23 cellular contexts compared by ENCODE assay signal in genomic region chr3:72630614-72631344, GRCh38.
DNase-seq lines count a peak whose midpoint lies in the region; ATAC-seq and TF ChIP-seq lines count a peak whose summit lies in the region.
"Had no signal": no experiment of that assay in that cellular context is flagged by ENCODE, and none has a peak within 500 bp of the region (broad histone marks: within the 10 kb centered on the region; RNA-seq: fewer than 3 reads in every experiment).

No MANE protein-coding gene starts in this region.

- WGBS in smooth muscle cell (ENCODE audit: low lambda C conversion rate) = 93% methylated on average over 13 of the region's 13 CpGs
- WGBS in hepatocyte (ENCODE audit: low lambda C conversion rate, missing lambda C conversion rate) = 90% methylated on average over 13 of the region's 13 CpGs

- H3K4me3 ChIP-seq in smooth muscle cell = no peak overlapping the region
- no peak overlapping the region for H3K4me3 ChIP-seq in hepatocyte
- H3K4me3 ChIP-seq: cardiac muscle cell, Peyer's patch, tibial nerve had no signal

- no peaks in the 10 kb centered on the region for H3K9me2 ChIP-seq in hepatocyte (replicated peaks; ENCODE audit: insufficient read depth)

- H3K27me3 ChIP-seq in smooth muscle cell (ENCODE audit: low read depth) (no peaks in the 10 kb centered on the region), hepatocyte (no peaks in the 10 kb centered on the region)
- H3K27me3 ChIP-seq: cardiac muscle cell, Peyer's patch, tibial nerve had no signal

- H3K4me1 ChIP-seq in smooth muscle cell (ENCODE audit: low read depth) (no peaks in the 10 kb centered on the region), hepatocyte (ENCODE audit: insufficient read depth) (no peaks in the 10 kb centered on the region)

- H3K4me2 ChIP-seq in smooth muscle cell = no peak overlapping the region
- no peak overlapping the region for H3K4me2 ChIP-seq in hepatocyte

- peak overlapping the region in 6 of 7 donors; percentile 7 to 96 (median 84) for H3K27ac Mint-ChIP-seq in CD14-positive monocyte
- H3K27ac Mint-ChIP-seq: activated CD4-positive, alpha-beta memory T cell treated with anti-CD3 and anti-CD28 coated beads for 36 hours; WTC11 had no signal

- H3K79me2 ChIP-seq in smooth muscle cell (ENCODE audit: low read depth) (no peaks in the 10 kb centered on the region), hepatocyte (no peaks in the 10 kb centered on the region)

- no peaks in the 10 kb centered on the region for H4K20me1 ChIP-seq in smooth muscle cell (ENCODE audit: low read depth)
- no peaks in the 10 kb centered on the region for H4K20me1 ChIP-seq in hepatocyte (ENCODE audit: insufficient read depth, poor library complexity, severe bottlenecking)

- ATAC-seq in sciatic nerve (peak; percentile 77), GM18517 (IDR thresholded peaks at IDR 0.05; ENCODE audit: unreplicated experiment) (no peak)
- ATAC-seq: WTC11 had no signal

- no peak overlapping the region for H3K27ac ChIP-seq in smooth muscle cell (ENCODE audit: low read depth)
- H3K27ac ChIP-seq in hepatocyte = no peak overlapping the region
- H3K27ac ChIP-seq: cardiac muscle cell, Peyer's patch, tibial nerve had no signal

- peaks cover 47% of the 10 kb centered on the region for H3K4me1 Mint-ChIP-seq in CD14-positive monocyte

- H3K9me3 Mint-ChIP-seq in CD14-positive monocyte = peaks cover 0 to 2% (median 0%) of the 10 kb centered on the region in 7 donors

- H3K9me3 ChIP-seq in smooth muscle cell (replicated peaks; ENCODE audit: low read depth) (peaks cover 2% of the 10 kb centered on the region), hepatocyte (ENCODE audit: low read depth) (no peaks in the 10 kb centered on the region)
- H3K9me3 ChIP-seq: Peyer's patch had no signal

- no peaks in the 10 kb centered on the region for H3K36me3 Mint-ChIP-seq in CD14-positive monocyte

- no peak for TF ChIP-seq CTCF in CD14-positive monocyte (IDR thresholded peaks at IDR 0.05)
- TF ChIP-seq CTCF in smooth muscle cell (IDR thresholded peaks at IDR 0.05; ENCODE audit: borderline replicate concordance, insufficient read depth, poor library complexity, severe bottlenecking) = no peak
- TF ChIP-seq CTCF in hepatocyte (IDR thresholded peaks at IDR 0.05; ENCODE audit: poor library complexity) = no peak

- H2AFZ ChIP-seq in smooth muscle cell (ENCODE audit: low read depth) (no peak overlapping the region), hepatocyte (no peak overlapping the region)

- no peak overlapping the region for H3K4me3 Mint-ChIP-seq in CD14-positive monocyte
- H3K4me3 Mint-ChIP-seq: activated CD4-positive, alpha-beta memory T cell treated with anti-CD3 and anti-CD28 coated beads for 36 hours; WTC11 had no signal

- no peak overlapping the region for H3K9ac ChIP-seq in smooth muscle cell (ENCODE audit: low read depth)

- H3K36me3 ChIP-seq in smooth muscle cell (ENCODE audit: low read depth) (no peaks in the 10 kb centered on the region), hepatocyte (replicated peaks; ENCODE audit: insufficient read depth, low read depth) (no peaks in the 10 kb centered on the region)
- H3K36me3 ChIP-seq: cardiac muscle cell, Peyer's patch, tibial nerve had no signal

- DNase-seq in CD14-positive monocyte (ENCODE audit: low spot score) (no peak), NCI-H187 treated with DMSO at 0.1 percent for 48 hours (lab: John Stamatoyannopoulos, UW) (peak; percentile 33), astrocyte of the hippocampus (ENCODE audit: low read depth, low spot score) (peak; percentile 50), sciatic nerve (ENCODE audit: low spot score) (no peak), head of caudate nucleus (no peak), smooth muscle cell (lab: John Stamatoyannopoulos, UW; ENCODE audit: unreplicated experiment) (no peak), hepatocyte (ENCODE audit: low spot score) (no peak)
- DNase-seq: activated CD4-positive, alpha-beta memory T cell treated with anti-CD3 and anti-CD28 coated beads for 36 hours; activated naive CD4-positive, alpha-beta T cell; activated T-cell treated with anti-CD3 and anti-CD28 coated beads for 4 hours; amygdala; EL; foreskin melanocyte; kidney; mammary epithelial cell; NCI-H2081; Peyer's patch; stimulated activated CD4-positive, alpha-beta T cell treated with anti-CD3 and anti-CD28 coated beads, Interleukin-1b, Interleukin-23, amount 100 ng/mL, for 48 hours; stimulated activated naive CD4-positive, alpha-beta T cell treated with Interleukin-2 at 50 U/mL for 16 hours had no signal

- H3K27me3 Mint-ChIP-seq in CD14-positive monocyte (ENCODE audit: low read depth in 3 of 3) = peaks cover 0 to 4% (median 2%) of the 10 kb centered on the region in 3 donors
- H3K27me3 Mint-ChIP-seq: activated CD4-positive, alpha-beta memory T cell treated with anti-CD3 and anti-CD28 coated beads for 36 hours had no signal

- intact Hi-C loops in CD14-positive monocyte (cut with micrococcal nuclease) (no loop called here), sciatic nerve (cut with DNase I) (loop anchor here (10.0 kb wide), 1 partner anchor 1946 kb away; no protein-coding TSS in a partner anchor), head of caudate nucleus (cut with DNase I) (no loop called here)

- H3F3A ChIP-seq in smooth muscle cell (ENCODE audit: low read depth) = no peaks in the 10 kb centered on the region

Comparison
In these comparisons a context has a peak if more than half of its experiments do, and no peak if none do; other contexts are left out.
1. DNase-seq: peak in NCI-H187 treated with DMSO at 0.1 percent for 48 hours (single experiment) and astrocyte of the hippocampus (single experiment); none in CD14-positive monocyte (single experiment), sciatic nerve (single experiment), head of caudate nucleus (0 of 42), smooth muscle cell (single experiment) and hepatocyte (single experiment).